ENCODE assay signal across 1 cellular context in the genomic region with DNA sequence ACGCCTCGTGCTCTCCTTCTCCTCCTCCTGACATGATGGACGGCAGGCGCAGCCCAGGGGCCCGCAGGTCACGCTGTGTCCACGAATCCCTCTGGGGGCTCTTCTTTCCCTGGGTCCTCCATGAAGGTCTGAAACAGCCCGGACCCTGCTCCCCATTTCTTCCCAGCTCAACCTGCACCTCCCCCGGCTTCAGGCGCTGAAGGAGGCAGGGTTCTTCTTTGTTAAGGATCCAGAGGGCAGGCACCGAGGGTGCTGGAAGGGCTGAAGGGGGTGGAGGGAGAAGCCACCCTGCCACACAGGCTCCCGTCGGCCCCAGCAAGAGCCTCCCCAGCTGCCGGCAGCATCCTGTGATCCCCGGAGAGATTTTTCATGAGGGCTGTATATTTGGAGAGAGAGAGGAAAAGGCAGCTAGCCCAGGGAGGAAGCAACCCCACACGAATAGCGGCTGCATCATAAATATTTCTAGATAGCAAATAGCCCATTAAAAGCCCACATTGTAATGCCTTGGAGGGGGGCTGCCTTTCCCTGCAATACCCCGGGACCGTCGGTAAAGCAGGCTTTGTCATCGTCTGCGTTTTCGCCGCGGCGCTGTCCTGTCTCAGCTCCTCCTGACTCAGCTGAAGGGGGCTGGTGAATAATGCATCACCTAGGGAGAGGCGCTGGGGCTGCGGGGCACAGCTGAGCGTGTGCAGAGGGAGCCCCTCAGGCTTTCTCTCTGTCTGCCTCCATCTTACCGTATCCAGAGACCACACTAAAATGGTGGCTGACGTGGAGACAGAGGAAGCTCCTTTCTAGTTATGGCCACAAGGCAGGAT.
TF ChIP-seq lines count a peak whose summit lies in the region.

No MANE protein-coding gene starts in this region.

TF ChIP-seq in HepG2, 621 proteins besides CTCF, POLR2A, EP300 and RAD21 (continued from another document):
- TF ChIP-seq, protein P1, sequence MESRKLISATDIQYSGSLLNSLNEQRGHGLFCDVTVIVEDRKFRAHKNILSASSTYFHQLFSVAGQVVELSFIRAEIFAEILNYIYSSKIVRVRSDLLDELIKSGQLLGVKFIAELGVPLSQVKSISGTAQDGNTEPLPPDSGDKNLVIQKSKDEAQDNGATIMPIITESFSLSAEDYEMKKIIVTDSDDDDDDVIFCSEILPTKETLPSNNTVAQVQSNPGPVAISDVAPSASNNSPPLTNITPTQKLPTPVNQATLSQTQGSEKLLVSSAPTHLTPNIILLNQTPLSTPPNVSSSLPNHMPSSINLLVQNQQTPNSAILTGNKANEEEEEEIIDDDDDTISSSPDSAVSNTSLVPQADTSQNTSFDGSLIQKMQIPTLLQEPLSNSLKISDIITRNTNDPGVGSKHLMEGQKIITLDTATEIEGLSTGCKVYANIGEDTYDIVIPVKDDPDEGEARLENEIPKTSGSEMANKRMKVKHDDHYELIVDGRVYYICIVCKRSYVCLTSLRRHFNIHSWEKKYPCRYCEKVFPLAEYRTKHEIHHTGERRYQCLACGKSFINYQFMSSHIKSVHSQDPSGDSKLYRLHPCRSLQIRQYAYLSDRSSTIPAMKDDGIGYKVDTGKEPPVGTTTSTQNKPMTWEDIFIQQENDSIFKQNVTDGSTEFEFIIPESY (CRISPR knock-in tag; IDR thresholded peaks at IDR 0.05): no peak
- TF ChIP-seq, protein P2, sequence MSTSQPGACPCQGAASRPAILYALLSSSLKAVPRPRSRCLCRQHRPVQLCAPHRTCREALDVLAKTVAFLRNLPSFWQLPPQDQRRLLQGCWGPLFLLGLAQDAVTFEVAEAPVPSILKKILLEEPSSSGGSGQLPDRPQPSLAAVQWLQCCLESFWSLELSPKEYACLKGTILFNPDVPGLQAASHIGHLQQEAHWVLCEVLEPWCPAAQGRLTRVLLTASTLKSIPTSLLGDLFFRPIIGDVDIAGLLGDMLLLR (CRISPR knock-in tag; IDR thresholded peaks at IDR 0.05): no peak
- TF ChIP-seq, protein P3, sequence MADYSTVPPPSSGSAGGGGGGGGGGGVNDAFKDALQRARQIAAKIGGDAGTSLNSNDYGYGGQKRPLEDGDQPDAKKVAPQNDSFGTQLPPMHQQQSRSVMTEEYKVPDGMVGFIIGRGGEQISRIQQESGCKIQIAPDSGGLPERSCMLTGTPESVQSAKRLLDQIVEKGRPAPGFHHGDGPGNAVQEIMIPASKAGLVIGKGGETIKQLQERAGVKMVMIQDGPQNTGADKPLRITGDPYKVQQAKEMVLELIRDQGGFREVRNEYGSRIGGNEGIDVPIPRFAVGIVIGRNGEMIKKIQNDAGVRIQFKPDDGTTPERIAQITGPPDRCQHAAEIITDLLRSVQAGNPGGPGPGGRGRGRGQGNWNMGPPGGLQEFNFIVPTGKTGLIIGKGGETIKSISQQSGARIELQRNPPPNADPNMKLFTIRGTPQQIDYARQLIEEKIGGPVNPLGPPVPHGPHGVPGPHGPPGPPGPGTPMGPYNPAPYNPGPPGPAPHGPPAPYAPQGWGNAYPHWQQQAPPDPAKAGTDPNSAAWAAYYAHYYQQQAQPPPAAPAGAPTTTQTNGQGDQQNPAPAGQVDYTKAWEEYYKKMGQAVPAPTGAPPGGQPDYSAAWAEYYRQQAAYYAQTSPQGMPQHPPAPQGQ (CRISPR knock-in tag; IDR thresholded peaks at IDR 0.05; ENCODE audit: borderline replicate concordance): no peak
TF ChIP-seq in HepG2: peak in this region for 0.
